ENCODE assay signal across 11 cellular contexts in the genomic region with DNA sequence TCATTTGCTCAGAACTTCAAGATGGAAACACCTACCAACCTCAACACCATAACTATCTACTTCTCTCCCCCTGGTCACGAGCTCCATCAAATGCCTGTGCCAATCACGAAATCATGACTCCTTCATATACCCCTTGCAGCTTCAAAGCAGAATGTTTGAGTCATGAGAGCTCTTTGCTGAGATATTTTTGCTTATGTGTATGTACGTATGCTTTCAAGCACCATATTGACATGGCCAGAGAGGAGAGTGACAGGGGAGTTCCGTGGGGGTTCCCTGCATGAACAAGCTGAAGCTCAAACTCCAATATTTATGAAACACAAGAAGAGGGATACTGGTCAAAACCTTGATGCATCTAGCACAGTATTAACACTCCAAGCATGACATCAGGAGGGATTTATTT.
DNase-seq lines count a peak whose midpoint lies in the region; ATAC-seq, FAIRE-seq and TF ChIP-seq lines count a peak whose summit lies in the region.
"Had no signal": no experiment of that assay in that cellular context is flagged by ENCODE, and none has a peak within 500 bp of the region (broad histone marks: within the 10 kb centered on the region; RNA-seq: fewer than 3 reads in every experiment).

No MANE protein-coding gene starts in this region.

- no peaks in the 10 kb centered on the region for H3K36me3 ChIP-seq in CD8-positive, alpha-beta T cell (ENCODE audit: insufficient read depth, low read length)
- H3K36me3 ChIP-seq in prostate gland: no peaks in the 10 kb centered on the region
- H3K36me3 ChIP-seq in pancreas: no peaks in the 10 kb centered on the region

- H3K36me3 Mint-ChIP-seq in CD8-positive, alpha-beta T cell: no peaks in the 10 kb centered on the region
- H3K36me3 Mint-ChIP-seq in activated T-helper 17 cell treated with anti-CD3 and anti-CD28 coated beads, Interleukin-2, amount 50 U/mL, for 72 hours (ENCODE audit: low read depth): no peaks in the 10 kb centered on the region

- H3K4me1 ChIP-seq in CD8-positive, alpha-beta T cell (ENCODE audit: insufficient read depth, low read length): peaks cover 42% of the 10 kb centered on the region
- no peaks in the 10 kb centered on the region for H3K4me1 ChIP-seq in prostate gland (replicated peaks)
- no peaks in the 10 kb centered on the region for H3K4me1 ChIP-seq in pancreas
- H3K4me1 ChIP-seq: Caco-2 had no signal

- H3K9me3 ChIP-seq in CD8-positive, alpha-beta T cell (ENCODE audit: low read length): no peaks in the 10 kb centered on the region
- H3K9me3 ChIP-seq in prostate gland: no peaks in the 10 kb centered on the region
- H3K9me3 ChIP-seq in pancreas: no peaks in the 10 kb centered on the region

- POLR2A ChIA-PET in CD8-positive, alpha-beta T cell (lab: Charles Lee): no interaction called here

- no peak overlapping the region for H3K4me3 ChIP-seq in CD8-positive, alpha-beta T cell (ENCODE audit: low read depth, low read length)
- H3K4me3 ChIP-seq in prostate gland (no peak overlapping the region), pancreas (no peak overlapping the region)
- H3K4me3 ChIP-seq: PC-9 had no signal

- no peak for DNase-seq in CD8-positive, alpha-beta T cell
- DNase-seq in prostate gland (ENCODE audit: low spot score) (no peak), putamen (ENCODE audit: low spot score) (no peak), pancreas (no peak), erythroblast (lab: John Stamatoyannopoulos, UW) (no peak)
- DNase-seq: Caco-2, PC-9 had no signal

- peaks cover 56% of the 10 kb centered on the region for H3K4me1 Mint-ChIP-seq in CD8-positive, alpha-beta T cell (ENCODE audit: low read depth)
- peaks cover 36% of the 10 kb centered on the region for H3K4me1 Mint-ChIP-seq in activated T-helper 17 cell treated with anti-CD3 and anti-CD28 coated beads, Interleukin-2, amount 50 U/mL, for 72 hours

- ATAC-seq in CD8-positive, alpha-beta T cell: peak; percentile 33
- ATAC-seq in GM19395 (IDR thresholded peaks at IDR 0.05; ENCODE audit: unreplicated experiment) (peak; percentile 21), HG03378 (IDR thresholded peaks at IDR 0.05; ENCODE audit: unreplicated experiment) (peak; percentile 11), pancreas (no peak)
- ATAC-seq in activated T-helper 17 cell treated with anti-CD3 and anti-CD28 coated beads, Interleukin-2, amount 50 U/mL, for 72 hours (replicated peaks): peak; percentile 39

- FAIRE-seq in pancreas (lab: Jason Lieb, UNC): no peak
- FAIRE-seq: keratinocyte had no signal

- intact Hi-C loops in CD8-positive, alpha-beta T cell (cut with DNase I, micrococcal nuclease): loop anchor here (10.0 kb wide), 1 partner anchor 955 kb away; no protein-coding TSS in a partner anchor
- intact Hi-C loops in prostate gland (cut with DNase I): no loop called here
- intact Hi-C loops in pancreas (cut with DNase I): loop anchor here in 2 of 3 donors (5.0 to 10.0 kb wide), 2 partner anchors 378 to 385 kb away; no protein-coding TSS in a partner anchor

- 75% methylated on average over 4 of the region's 4 CpGs for WGBS in prostate gland
- 65 to 70% methylated on average over 4 of the region's 4 CpGs for WGBS in pancreas, 2 donors

- TF ChIP-seq POLR2A in prostate gland (IDR thresholded peaks at IDR 0.05) (no peak), erythroblast (IDR thresholded peaks at IDR 0.05; ENCODE audit: low read length) (no peak)

- no peak for TF ChIP-seq CTCF in CD8-positive, alpha-beta T cell (IDR thresholded peaks at IDR 0.05)
- no peak for TF ChIP-seq CTCF in prostate gland (IDR thresholded peaks at IDR 0.05)
- no peak for TF ChIP-seq CTCF in pancreas (IDR thresholded peaks at IDR 0.05)

- no peaks in the 10 kb centered on the region for H3K27me3 Mint-ChIP-seq in CD8-positive, alpha-beta T cell (ENCODE audit: low read depth)
- no peaks in the 10 kb centered on the region for H3K27me3 Mint-ChIP-seq in activated T-helper 17 cell treated with anti-CD3 and anti-CD28 coated beads, Interleukin-2, amount 50 U/mL, for 72 hours

- H3K9me3 Mint-ChIP-seq in CD8-positive, alpha-beta T cell: peaks cover 3% of the 10 kb centered on the region
- H3K9me3 Mint-ChIP-seq in activated T-helper 17 cell treated with anti-CD3 and anti-CD28 coated beads, Interleukin-2, amount 50 U/mL, for 72 hours: no peaks in the 10 kb centered on the region

- CTCF ChIA-PET in CD8-positive, alpha-beta T cell (lab: Charles Lee): interaction anchor here (0.7 to 13.5 kb wide), 5 partner anchors 11 to 388 kb away, joined by 3 to 343 read pairs (median 3); no protein-coding TSS in a partner anchor

- H3K27me3 ChIP-seq in CD8-positive, alpha-beta T cell (ENCODE audit: insufficient read depth, low read length): no peaks in the 10 kb centered on the region
- no peaks in the 10 kb centered on the region for H3K27me3 ChIP-seq in prostate gland (replicated peaks; ENCODE audit: insufficient read depth)
- no peaks in the 10 kb centered on the region for H3K27me3 ChIP-seq in pancreas

- peak overlapping the region; percentile 78 for H3K27ac Mint-ChIP-seq in CD8-positive, alpha-beta T cell
- peak overlapping the region; percentile 40 for H3K27ac Mint-ChIP-seq in activated T-helper 17 cell treated with anti-CD3 and anti-CD28 coated beads, Interleukin-2, amount 50 U/mL, for 72 hours

- H3K4me3 Mint-ChIP-seq in CD8-positive, alpha-beta T cell: peak overlapping the region; percentile 56
- H3K4me3 Mint-ChIP-seq in activated T-helper 17 cell treated with anti-CD3 and anti-CD28 coated beads, Interleukin-2, amount 50 U/mL, for 72 hours: peak overlapping the region; percentile 36

- no peak overlapping the region for H3K27ac ChIP-seq in CD8-positive, alpha-beta T cell (ENCODE audit: low read depth, low read length)
- H3K27ac ChIP-seq in prostate gland: no peak overlapping the region
- H3K27ac ChIP-seq in pancreas: no peak overlapping the region
- H3K27ac ChIP-seq: PC-9 had no signal

Comparison
In these comparisons a context has a peak if more than half of its experiments do, and no peak if none do; other contexts are left out.
1. ATAC-seq: peak in CD8-positive, alpha-beta T cell (single experiment), GM19395 (single experiment), HG03378 (single experiment) and activated T-helper 17 cell treated with anti-CD3 and anti-CD28 coated beads, Interleukin-2, amount 50 U/mL, for 72 hours (single experiment); none in pancreas (0 of 4).